Comparison of ENCODE assay signal across 14 cellular contexts in genomic region chr7:32071466-32072091, GRCh38. TPM values are rescaled to one million over a fixed set of nuclear protein-coding genes. Genes with fewer than 3 reads are reported as not detected.
DNase-seq lines count a peak whose midpoint lies in the region; ATAC-seq and TF ChIP-seq lines count a peak whose summit lies in the region.
"Had no signal": no experiment of that assay in that cellular context is flagged by ENCODE, and none has a peak within 500 bp of the region (broad histone marks: within the 10 kb centered on the region; RNA-seq: fewer than 3 reads in every experiment).

No MANE protein-coding gene starts in this region.

- peak overlapping the region; percentile 92 for H3K4me2 ChIP-seq in skeletal muscle satellite cell (ENCODE audit: low read length)

- DNase-seq in pons (ENCODE audit: low spot score), result no peak
- no peak for DNase-seq in SK-N-DZ (ENCODE audit: low spot score)
- DNase-seq in stimulated activated CD4-positive, alpha-beta T cell treated with anti-CD3 and anti-CD28 coated beads, Interleukin-12 subunit alpha, Interleukin-12 subunit beta, amount 100 ng/mL, for 4 hours, result no peak
- DNase-seq in activated CD8-positive, alpha-beta T cell treated with anti-CD3 and anti-CD28 coated beads for 36 hours, result no peak
- DNase-seq: activated CD8-positive, alpha-beta T cell treated with anti-CD3 and anti-CD28 coated beads, Interleukin-2, amount 10 ng/mL, durations not matched to agents 7 days and 5 days; activated naive CD4-positive, alpha-beta T cell treated with anti-CD3 and anti-CD28 coated beads, Interleukin-2, amount 10 ng/mL, durations not matched to agents 7 days and 5 days; occipital lobe had no signal

- H3K9me3 ChIP-seq in ES-I3 (ENCODE audit: control insufficient read depth, insufficient read depth, low read length) (no peaks in the 10 kb centered on the region), iPS-18a (ENCODE audit: control insufficient read depth, low read depth, low read length) (no peaks in the 10 kb centered on the region), skeletal muscle satellite cell (replicated peaks; ENCODE audit: low read length) (no peaks in the 10 kb centered on the region)

- H3K27ac ChIP-seq in iPS-18a (ENCODE audit: low read length), result no peak overlapping the region

- intact Hi-C loops in activated CD8-positive, alpha-beta T cell treated with anti-CD3 and anti-CD28 coated beads for 36 hours (cut with micrococcal nuclease), result no loop called here

- no peaks in the 10 kb centered on the region for H3K4me1 ChIP-seq in ES-I3 (ENCODE audit: insufficient read depth, low read length)
- H3K4me1 ChIP-seq in iPS-18a (ENCODE audit: control insufficient read depth, low read depth, low read length), result no peaks in the 10 kb centered on the region
- peaks cover 14% of the 10 kb centered on the region for H3K4me1 ChIP-seq in skeletal muscle satellite cell (ENCODE audit: control insufficient read depth, insufficient read depth, low read length)

- ATAC-seq in activated CD8-positive, alpha-beta T cell treated with anti-CD3 and anti-CD28 coated beads for 36 hours, result no peak
- ATAC-seq: activated CD8-positive, alpha-beta T cell treated with anti-CD3 and anti-CD28 coated beads, Interleukin-2, amount 10 ng/mL, durations not matched to agents 7 days and 5 days had no signal

- peak overlapping the region; percentile 59; the same call in 1 of the 2 replicates for H3K9ac ChIP-seq in ES-I3 (ENCODE audit: low read depth, low read length)
- no peak overlapping the region for H3K9ac ChIP-seq in iPS-18a (ENCODE audit: low read length)
- H3K9ac ChIP-seq in skeletal muscle satellite cell (ENCODE audit: low read depth, low read length), result no peak overlapping the region

- CTCF ChIA-PET in activated CD8-positive, alpha-beta T cell treated with anti-CD3 and anti-CD28 coated beads for 36 hours (lab: Charles Lee), result no interaction called here

- peak overlapping the region; percentile 78 to 96 (median 83) for H3K4me3 Mint-ChIP-seq in brain
- no peak overlapping the region for H3K4me3 Mint-ChIP-seq in activated CD8-positive, alpha-beta T cell treated with anti-CD3 and anti-CD28 coated beads for 36 hours
- H3K4me3 Mint-ChIP-seq: activated CD8-positive, alpha-beta T cell treated with anti-CD3 and anti-CD28 coated beads, Interleukin-2, amount 10 ng/mL, durations not matched to agents 7 days and 5 days; activated naive CD4-positive, alpha-beta T cell treated with anti-CD3 and anti-CD28 coated beads, Interleukin-2, amount 10 ng/mL, durations not matched to agents 7 days and 5 days; T-helper 2 cell treated with Interferon-gamma antibody and Interleukin-4, amounts not matched to agents 5 μg/mL and 100 μg/mL, for 36 hours had no signal

- H3K9me3 Mint-ChIP-seq in brain, result no peaks in the 10 kb centered on the region
- no peaks in the 10 kb centered on the region for H3K9me3 Mint-ChIP-seq in activated CD8-positive, alpha-beta T cell treated with anti-CD3 and anti-CD28 coated beads for 36 hours
- H3K9me3 Mint-ChIP-seq: activated naive CD4-positive, alpha-beta T cell treated with anti-CD3 and anti-CD28 coated beads, Interleukin-2, amount 10 ng/mL, durations not matched to agents 7 days and 5 days; T-helper 2 cell treated with Interferon-gamma antibody and Interleukin-4, amounts not matched to agents 5 μg/mL and 100 μg/mL, for 36 hours had no signal

- no peaks in the 10 kb centered on the region for H3K36me3 Mint-ChIP-seq in brain
- H3K36me3 Mint-ChIP-seq in activated CD8-positive, alpha-beta T cell treated with anti-CD3 and anti-CD28 coated beads for 36 hours (ENCODE audit: low read depth), result no peaks in the 10 kb centered on the region
- H3K36me3 Mint-ChIP-seq: activated naive CD4-positive, alpha-beta T cell treated with anti-CD3 and anti-CD28 coated beads, Interleukin-2, amount 10 ng/mL, durations not matched to agents 7 days and 5 days; CD14-positive monocyte had no signal

- peak overlapping the region in 1 of 5 experiments; percentile 50 for H3K27ac Mint-ChIP-seq in brain
- H3K27ac Mint-ChIP-seq in activated CD8-positive, alpha-beta T cell treated with anti-CD3 and anti-CD28 coated beads for 36 hours, result no peak overlapping the region
- H3K27ac Mint-ChIP-seq: activated CD8-positive, alpha-beta T cell treated with anti-CD3 and anti-CD28 coated beads, Interleukin-2, amount 10 ng/mL, durations not matched to agents 7 days and 5 days; activated naive CD4-positive, alpha-beta T cell treated with anti-CD3 and anti-CD28 coated beads, Interleukin-2, amount 10 ng/mL, durations not matched to agents 7 days and 5 days; CD14-positive monocyte; T-helper 2 cell treated with Interferon-gamma antibody and Interleukin-4, amounts not matched to agents 5 μg/mL and 100 μg/mL, for 36 hours had no signal

- H3K27me3 Mint-ChIP-seq in brain, result peaks cover 63% of the 10 kb centered on the region
- H3K27me3 Mint-ChIP-seq in activated CD8-positive, alpha-beta T cell treated with anti-CD3 and anti-CD28 coated beads for 36 hours, result peaks cover 16% of the 10 kb centered on the region

- peaks cover 18% of the 10 kb centered on the region for H3K4me1 Mint-ChIP-seq in brain
- no peaks in the 10 kb centered on the region for H3K4me1 Mint-ChIP-seq in activated CD8-positive, alpha-beta T cell treated with anti-CD3 and anti-CD28 coated beads for 36 hours (ENCODE audit: low read depth)
- H3K4me1 Mint-ChIP-seq: activated naive CD4-positive, alpha-beta T cell treated with anti-CD3 and anti-CD28 coated beads, Interleukin-2, amount 10 ng/mL, durations not matched to agents 7 days and 5 days; CD14-positive monocyte had no signal

- TF ChIP-seq CTCF in brain (conservative IDR thresholded peaks at IDR 0.05), result no peak
- no peak for TF ChIP-seq CTCF in activated CD8-positive, alpha-beta T cell treated with anti-CD3 and anti-CD28 coated beads for 36 hours (IDR thresholded peaks at IDR 0.05)

- peaks cover 75% of the 10 kb centered on the region for H3K27me3 ChIP-seq in iPS-18a (ENCODE audit: control insufficient read depth, insufficient read depth, low read length)
- H3K27me3 ChIP-seq in skeletal muscle satellite cell (ENCODE audit: control insufficient read depth, insufficient read depth, low read length), result peaks cover 39% of the 10 kb centered on the region

- H3K4me3 ChIP-seq in iPS-18a (ENCODE audit: low read length), result peak overlapping the region; percentile 84
- peak overlapping the region; percentile 75 for H3K4me3 ChIP-seq in skeletal muscle satellite cell (ENCODE audit: low read length)

- POLR2A ChIA-PET in activated CD8-positive, alpha-beta T cell treated with anti-CD3 and anti-CD28 coated beads for 36 hours (lab: Charles Lee), result interaction anchor here (0.6 kb wide), 1 partner anchor 1593 kb away, joined by 3 read pairs; the partner anchor contains the start of gene NOD1

- H3K36me3 ChIP-seq in ES-I3 (ENCODE audit: insufficient read depth, low read length) (no peaks in the 10 kb centered on the region), iPS-18a (ENCODE audit: control insufficient read depth, low read depth, low read length) (no peaks in the 10 kb centered on the region), skeletal muscle satellite cell (ENCODE audit: insufficient read depth, low read length) (no peaks in the 10 kb centered on the region)

RNA-seq across cellular contexts. Expression of gene PDE1C, which starts 1.4 kb away (rescaled TPM):
- polyA plus RNA-seq in brain (ENCODE audit: insufficient read depth, low read depth, low replicate concordance), result 7.2 TPM
- total RNA-seq in skeletal muscle satellite cell (2012; rRNA removed), result 0.76 and 1.3 TPM in 2 replicates
- polyA plus RNA-seq in SK-N-DZ (2014; cell fraction: cytosol; rRNA removed), result not detected in 2 replicates
- 0.09 TPM in 1 of 2 replicates, not detected in the other for polyA plus RNA-seq in SK-N-DZ (2014; cell fraction: nucleus; rRNA removed)
- total RNA-seq in activated CD8-positive, alpha-beta T cell treated with anti-CD3 and anti-CD28 coated beads for 36 hours, result not detected
- total RNA-seq: activated CD8-positive, alpha-beta T cell treated with anti-CD3 and anti-CD28 coated beads, Interleukin-2, amount 10 ng/mL, durations not matched to agents 7 days and 5 days; G401 had no signal
- polyA plus RNA-seq: CD14-positive monocyte had no signal
